ENCODE assay signal across 7 cellular contexts in genomic region chr11:48056325-48057183, GRCh38.
DNase-seq lines count a peak whose midpoint lies in the region; ATAC-seq and TF ChIP-seq lines count a peak whose summit lies in the region.

No MANE protein-coding gene starts in this region.

- no peak overlapping the region for H3K4me3 Mint-ChIP-seq in GM23338
- peak overlapping the region; percentile 83 for H3K4me3 Mint-ChIP-seq in T-helper 17 cell

- TF ChIP-seq CTCF in GM23338 (conservative IDR thresholded peaks at IDR 0.05; ENCODE audit: low read depth in 2 of 2) (no peak), spleen (IDR thresholded peaks at IDR 0.05 in 8 of 11, conservative IDR thresholded peaks at IDR 0.05 in 3 of 11) (no peak)

- peak overlapping the region; percentile 23; the same call in 1 of the 2 replicates for H3K27ac ChIP-seq in GM23338 (ENCODE audit: low read depth)
- peak overlapping the region in 7 of 8 donors; percentile 6 to 85 (median 68) for H3K27ac ChIP-seq in spleen

- H2AFZ ChIP-seq in GM23338, result no peak overlapping the region

- H3K4me1 Mint-ChIP-seq in GM23338, result peaks cover 44% of the 10 kb centered on the region
- peaks cover 60% of the 10 kb centered on the region for H3K4me1 Mint-ChIP-seq in T-helper 17 cell

- no peak for ATAC-seq in GM23338
- ATAC-seq in T-helper 17 cell, result no peak

- H3K4me2 ChIP-seq in GM23338, result peak overlapping the region; percentile 44

- WGBS in spleen, 5 donors, result 90 to 95% (median 91%) methylated on average over 20 of the region's 20 CpGs

- H3K27ac Mint-ChIP-seq in GM23338 (peak overlapping the region; percentile 66; the same call in 1 of the 2 replicates), T-helper 17 cell (peak overlapping the region; percentile 85)

- no peaks in the 10 kb centered on the region for H4K20me1 ChIP-seq in GM23338 (replicated peaks; ENCODE audit: insufficient read depth)

- H3K36me3 Mint-ChIP-seq in GM23338 (ENCODE audit: low read depth), result no peaks in the 10 kb centered on the region
- no peaks in the 10 kb centered on the region for H3K36me3 Mint-ChIP-seq in T-helper 17 cell (ENCODE audit: low read depth)

- 0 out of 2 replicates have a peak, but pooled peaks cover 4% of the 10 kb centered on the region for H3F3A ChIP-seq in GM23338 (replicated peaks; ENCODE audit: low read depth)

- H3K27me3 ChIP-seq in GM23338 (ENCODE audit: insufficient read depth) (no peaks in the 10 kb centered on the region), endocrine pancreas (ENCODE audit: control insufficient read depth, insufficient read depth, low read length) (no peaks in the 10 kb centered on the region), spleen (replicated peaks in 1 of 7) (no peaks in the 10 kb centered on the region)

- H3K9me2 ChIP-seq in GM23338 (ENCODE audit: insufficient read depth), result no peaks in the 10 kb centered on the region

- no peak overlapping the region for H3K4me3 ChIP-seq in GM23338
- H3K4me3 ChIP-seq in endocrine pancreas (ENCODE audit: control insufficient read depth, insufficient read depth, low read length), result peak overlapping the region; percentile 32
- H3K4me3 ChIP-seq in spleen, result peak overlapping the region in 1 of 8 donors; percentile 55

- DNase-seq in GM23338 (ENCODE audit: low spot score), result no peak
- no peak for DNase-seq in T-helper 17 cell
- DNase-seq in spleen, result no peak
- DNase-seq in NCI-H446 (lab: John Stamatoyannopoulos, UW), result no peak
- no peak for DNase-seq in NCI-H2196 treated with DMSO at 0.1 percent for 48 hours (lab: John Stamatoyannopoulos, UW; ENCODE audit: unreplicated experiment)
- DNase-seq in NCI-H146 (lab: John Stamatoyannopoulos, UW), result no peak

- H3K9me3 ChIP-seq in T-helper 17 cell (ENCODE audit: control insufficient read depth, low read length, poor library complexity, severe bottlenecking) (no peaks in the 10 kb centered on the region), endocrine pancreas (ENCODE audit: control insufficient read depth, low read length) (no peaks in the 10 kb centered on the region), spleen (no peaks in the 10 kb centered on the region)

- peaks cover 3% of the 10 kb centered on the region for H3K27me3 Mint-ChIP-seq in GM23338 (ENCODE audit: insufficient read depth, low read depth, poor library complexity)
- H3K27me3 Mint-ChIP-seq in T-helper 17 cell, result no peaks in the 10 kb centered on the region

- no peak for TF ChIP-seq POLR2A in spleen (IDR thresholded peaks at IDR 0.05)

- H3K36me3 ChIP-seq in GM23338 (ENCODE audit: insufficient read depth) (no peaks in the 10 kb centered on the region), endocrine pancreas (ENCODE audit: control insufficient read depth, insufficient read depth, low read length) (no peaks in the 10 kb centered on the region), spleen (no peaks in the 10 kb centered on the region)

- 0 out of 2 replicates have a peak, but pooled peaks cover 2% of the 10 kb centered on the region for H3K79me2 ChIP-seq in GM23338 (replicated peaks; ENCODE audit: insufficient read depth)

- H3K9ac ChIP-seq in endocrine pancreas (ENCODE audit: control insufficient read depth, insufficient read depth, low read length), result peak overlapping the region; percentile 23

- peaks cover 26% of the 10 kb centered on the region for H3K4me1 ChIP-seq in GM23338 (ENCODE audit: insufficient read depth)
- peaks cover 3% of the 10 kb centered on the region for H3K4me1 ChIP-seq in endocrine pancreas (ENCODE audit: control insufficient read depth, insufficient read depth, low read length)
- H3K4me1 ChIP-seq in spleen, result peaks cover 50 to 94% (median 78%) of the 10 kb centered on the region in 6 donors

- intact Hi-C loops in spleen (cut with DNase I; ENCODE audit: low total_unique reads), result no loop called here

- H3K9me3 Mint-ChIP-seq in GM23338, result no peaks in the 10 kb centered on the region

TF ChIP-seq in GM23338, 12 proteins besides CTCF, POLR2A, EP300 and RAD21 (continues in another document):
- TF ChIP-seq CREB1 (CRISPR knock-in tag; IDR thresholded peaks at IDR 0.05; ENCODE audit: low read depth), result no peak
- TF ChIP-seq NANOG (IDR thresholded peaks at IDR 0.05; ENCODE audit: borderline replicate concordance), result no peak
- TF ChIP-seq ZNF462 (CRISPR knock-in tag; IDR thresholded peaks at IDR 0.05), result no peak
- no peak for TF ChIP-seq EZH2phosphoT487 (IDR thresholded peaks at IDR 0.05; ENCODE audit: unreplicated experiment)
- TF ChIP-seq EZH2 (IDR thresholded peaks at IDR 0.05; ENCODE audit: low read depth, unreplicated experiment), result no peak
- TF ChIP-seq REST (IDR thresholded peaks at IDR 0.05; ENCODE audit: unreplicated experiment), result no peak
